In the genomic region with DNA sequence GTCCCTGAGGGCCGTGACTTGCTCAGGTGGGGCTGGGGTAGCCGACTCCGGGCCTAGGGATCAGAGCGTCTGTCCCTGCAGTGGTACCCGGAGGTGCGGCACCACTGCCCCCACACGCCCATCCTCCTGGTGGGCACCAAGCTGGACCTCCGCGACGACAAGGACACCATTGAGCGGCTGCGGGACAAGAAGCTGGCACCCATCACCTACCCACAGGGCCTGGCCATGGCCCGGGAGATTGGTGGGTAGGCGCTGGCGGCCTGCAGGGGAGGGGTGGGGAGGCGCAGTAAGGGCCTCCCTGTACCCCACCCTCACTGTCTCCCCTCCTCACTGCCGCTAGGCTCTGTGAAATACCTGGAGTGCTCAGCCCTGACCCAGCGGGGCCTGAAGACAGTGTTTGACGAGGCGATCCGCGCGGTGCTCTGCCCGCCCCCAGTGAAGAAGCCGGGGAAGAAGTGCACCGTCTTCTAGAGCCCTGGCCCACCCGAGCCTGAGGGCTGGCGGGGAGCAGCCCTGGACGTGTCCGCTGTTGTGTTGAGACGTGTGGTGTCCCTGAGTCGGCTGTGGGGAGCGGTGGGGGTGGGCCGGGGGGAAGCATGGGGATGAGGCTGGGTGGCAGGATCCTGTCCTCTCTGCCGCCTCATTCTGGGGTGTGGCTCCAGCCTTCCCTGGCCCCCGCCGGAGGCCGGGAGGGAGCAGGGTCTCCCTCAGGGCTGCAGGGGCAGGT, we compare ENCODE assay signal across 1 cellular context.
TF ChIP-seq lines count a peak whose summit lies in the region.

No MANE protein-coding gene starts in this region.

TF ChIP-seq in HepG2, 621 proteins besides CTCF, POLR2A, EP300 and RAD21 (continued from another document):
- TF ChIP-seq AGO1 (IDR thresholded peaks at IDR 0.05; ENCODE audit: low read depth, low read length, poor library complexity, severe bottlenecking) (peak; percentile 87), MED13 (CRISPR knock-in tag; IDR thresholded peaks at IDR 0.05) (no peak), AGO2 (optimal IDR thresholded peaks at IDR 0.05; ENCODE audit: low read depth, low read length) (peak; percentile 94), HNRNPL (IDR thresholded peaks at IDR 0.05; ENCODE audit: low read depth, low read length) (peak; percentile 70), CC2D1A (CRISPR knock-in tag; IDR thresholded peaks at IDR 0.05) (no peak), RORA (CRISPR knock-in tag; IDR thresholded peaks at IDR 0.05) (no peak), ZNF34 (CRISPR knock-in tag; IDR thresholded peaks at IDR 0.05; ENCODE audit: borderline replicate concordance) (no peak), ZNF644 (CRISPR knock-in tag; IDR thresholded peaks at IDR 0.05; ENCODE audit: low read depth) (no peak), ZNF446 (CRISPR knock-in tag; IDR thresholded peaks at IDR 0.05) (no peak), HOXD1 (CRISPR knock-in tag; IDR thresholded peaks at IDR 0.05) (no peak), AKAP8 (CRISPR knock-in tag; IDR thresholded peaks at IDR 0.05) (peak; percentile 59; the same call in 1 of the 2 replicates), RFX1 (IDR thresholded peaks at IDR 0.05) (no peak), POLR2G (IDR thresholded peaks at IDR 0.05; ENCODE audit: low read depth, low read length) (peak; percentile 64), ZFP36L2 (CRISPR knock-in tag; IDR thresholded peaks at IDR 0.05) (no peak), NR1H2 (CRISPR knock-in tag; IDR thresholded peaks at IDR 0.05; ENCODE audit: borderline replicate concordance, low read depth) (no peak), ZNF253 (CRISPR knock-in tag; IDR thresholded peaks at IDR 0.05; ENCODE audit: borderline replicate concordance) (no peak), RBFOX2 (IDR thresholded peaks at IDR 0.05; ENCODE audit: low read depth, low read length) (peak; percentile 74), ZNF235 (CRISPR knock-in tag; IDR thresholded peaks at IDR 0.05; ENCODE audit: borderline replicate concordance) (no peak), NR2F1 (CRISPR knock-in tag; IDR thresholded peaks at IDR 0.05) (no peak), ZNF775 (CRISPR knock-in tag; IDR thresholded peaks at IDR 0.05; ENCODE audit: borderline replicate concordance) (no peak), ZNF572 (CRISPR knock-in tag; IDR thresholded peaks at IDR 0.05) (no peak), ZNF17 (CRISPR knock-in tag; IDR thresholded peaks at IDR 0.05) (no peak), PHF8 (CRISPR knock-in tag; IDR thresholded peaks at IDR 0.05) (no peak), ELF1 (CRISPR knock-in tag; IDR thresholded peaks at IDR 0.05) (no peak)
- TF ChIP-seq, protein P1, sequence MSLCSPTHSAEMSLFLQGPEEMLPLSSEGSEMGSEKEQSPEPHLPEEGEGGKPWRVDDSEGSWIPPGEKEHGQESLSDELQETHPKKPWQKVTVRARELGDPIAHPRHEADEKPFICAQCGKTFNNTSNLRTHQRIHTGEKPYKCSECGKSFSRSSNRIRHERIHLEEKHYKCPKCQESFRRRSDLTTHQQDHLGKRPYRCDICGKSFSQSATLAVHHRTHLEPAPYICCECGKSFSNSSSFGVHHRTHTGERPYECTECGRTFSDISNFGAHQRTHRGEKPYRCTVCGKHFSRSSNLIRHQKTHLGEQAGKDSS (CRISPR knock-in tag; IDR thresholded peaks at IDR 0.05; ENCODE audit: borderline replicate concordance, low read depth): no peak
- TF ChIP-seq, protein P2, sequence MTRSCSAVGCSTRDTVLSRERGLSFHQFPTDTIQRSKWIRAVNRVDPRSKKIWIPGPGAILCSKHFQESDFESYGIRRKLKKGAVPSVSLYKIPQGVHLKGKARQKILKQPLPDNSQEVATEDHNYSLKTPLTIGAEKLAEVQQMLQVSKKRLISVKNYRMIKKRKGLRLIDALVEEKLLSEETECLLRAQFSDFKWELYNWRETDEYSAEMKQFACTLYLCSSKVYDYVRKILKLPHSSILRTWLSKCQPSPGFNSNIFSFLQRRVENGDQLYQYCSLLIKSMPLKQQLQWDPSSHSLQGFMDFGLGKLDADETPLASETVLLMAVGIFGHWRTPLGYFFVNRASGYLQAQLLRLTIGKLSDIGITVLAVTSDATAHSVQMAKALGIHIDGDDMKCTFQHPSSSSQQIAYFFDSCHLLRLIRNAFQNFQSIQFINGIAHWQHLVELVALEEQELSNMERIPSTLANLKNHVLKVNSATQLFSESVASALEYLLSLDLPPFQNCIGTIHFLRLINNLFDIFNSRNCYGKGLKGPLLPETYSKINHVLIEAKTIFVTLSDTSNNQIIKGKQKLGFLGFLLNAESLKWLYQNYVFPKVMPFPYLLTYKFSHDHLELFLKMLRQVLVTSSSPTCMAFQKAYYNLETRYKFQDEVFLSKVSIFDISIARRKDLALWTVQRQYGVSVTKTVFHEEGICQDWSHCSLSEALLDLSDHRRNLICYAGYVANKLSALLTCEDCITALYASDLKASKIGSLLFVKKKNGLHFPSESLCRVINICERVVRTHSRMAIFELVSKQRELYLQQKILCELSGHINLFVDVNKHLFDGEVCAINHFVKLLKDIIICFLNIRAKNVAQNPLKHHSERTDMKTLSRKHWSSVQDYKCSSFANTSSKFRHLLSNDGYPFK (CRISPR knock-in tag; IDR thresholded peaks at IDR 0.05; ENCODE audit: borderline replicate concordance): no peak
- TF ChIP-seq, protein P3, sequence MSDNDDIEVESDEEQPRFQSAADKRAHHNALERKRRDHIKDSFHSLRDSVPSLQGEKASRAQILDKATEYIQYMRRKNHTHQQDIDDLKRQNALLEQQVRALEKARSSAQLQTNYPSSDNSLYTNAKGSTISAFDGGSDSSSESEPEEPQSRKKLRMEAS (IDR thresholded peaks at IDR 0.05): no peak
- TF ChIP-seq, protein P4, sequence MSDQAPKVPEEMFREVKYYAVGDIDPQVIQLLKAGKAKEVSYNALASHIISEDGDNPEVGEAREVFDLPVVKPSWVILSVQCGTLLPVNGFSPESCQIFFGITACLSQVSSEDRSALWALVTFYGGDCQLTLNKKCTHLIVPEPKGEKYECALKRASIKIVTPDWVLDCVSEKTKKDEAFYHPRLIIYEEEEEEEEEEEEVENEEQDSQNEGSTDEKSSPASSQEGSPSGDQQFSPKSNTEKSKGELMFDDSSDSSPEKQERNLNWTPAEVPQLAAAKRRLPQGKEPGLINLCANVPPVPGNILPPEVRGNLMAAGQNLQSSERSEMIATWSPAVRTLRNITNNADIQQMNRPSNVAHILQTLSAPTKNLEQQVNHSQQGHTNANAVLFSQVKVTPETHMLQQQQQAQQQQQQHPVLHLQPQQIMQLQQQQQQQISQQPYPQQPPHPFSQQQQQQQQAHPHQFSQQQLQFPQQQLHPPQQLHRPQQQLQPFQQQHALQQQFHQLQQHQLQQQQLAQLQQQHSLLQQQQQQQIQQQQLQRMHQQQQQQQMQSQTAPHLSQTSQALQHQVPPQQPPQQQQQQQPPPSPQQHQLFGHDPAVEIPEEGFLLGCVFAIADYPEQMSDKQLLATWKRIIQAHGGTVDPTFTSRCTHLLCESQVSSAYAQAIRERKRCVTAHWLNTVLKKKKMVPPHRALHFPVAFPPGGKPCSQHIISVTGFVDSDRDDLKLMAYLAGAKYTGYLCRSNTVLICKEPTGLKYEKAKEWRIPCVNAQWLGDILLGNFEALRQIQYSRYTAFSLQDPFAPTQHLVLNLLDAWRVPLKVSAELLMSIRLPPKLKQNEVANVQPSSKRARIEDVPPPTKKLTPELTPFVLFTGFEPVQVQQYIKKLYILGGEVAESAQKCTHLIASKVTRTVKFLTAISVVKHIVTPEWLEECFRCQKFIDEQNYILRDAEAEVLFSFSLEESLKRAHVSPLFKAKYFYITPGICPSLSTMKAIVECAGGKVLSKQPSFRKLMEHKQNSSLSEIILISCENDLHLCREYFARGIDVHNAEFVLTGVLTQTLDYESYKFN (CRISPR knock-in tag; conservative IDR thresholded peaks at IDR 0.05): no peak
- TF ChIP-seq, protein P5, sequence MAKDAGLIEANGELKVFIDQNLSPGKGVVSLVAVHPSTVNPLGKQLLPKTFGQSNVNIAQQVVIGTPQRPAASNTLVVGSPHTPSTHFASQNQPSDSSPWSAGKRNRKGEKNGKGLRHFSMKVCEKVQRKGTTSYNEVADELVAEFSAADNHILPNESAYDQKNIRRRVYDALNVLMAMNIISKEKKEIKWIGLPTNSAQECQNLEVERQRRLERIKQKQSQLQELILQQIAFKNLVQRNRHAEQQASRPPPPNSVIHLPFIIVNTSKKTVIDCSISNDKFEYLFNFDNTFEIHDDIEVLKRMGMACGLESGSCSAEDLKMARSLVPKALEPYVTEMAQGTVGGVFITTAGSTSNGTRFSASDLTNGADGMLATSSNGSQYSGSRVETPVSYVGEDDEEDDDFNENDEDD (CRISPR knock-in tag; IDR thresholded peaks at IDR 0.05; ENCODE audit: borderline replicate concordance): no peak
- TF ChIP-seq, protein P6, sequence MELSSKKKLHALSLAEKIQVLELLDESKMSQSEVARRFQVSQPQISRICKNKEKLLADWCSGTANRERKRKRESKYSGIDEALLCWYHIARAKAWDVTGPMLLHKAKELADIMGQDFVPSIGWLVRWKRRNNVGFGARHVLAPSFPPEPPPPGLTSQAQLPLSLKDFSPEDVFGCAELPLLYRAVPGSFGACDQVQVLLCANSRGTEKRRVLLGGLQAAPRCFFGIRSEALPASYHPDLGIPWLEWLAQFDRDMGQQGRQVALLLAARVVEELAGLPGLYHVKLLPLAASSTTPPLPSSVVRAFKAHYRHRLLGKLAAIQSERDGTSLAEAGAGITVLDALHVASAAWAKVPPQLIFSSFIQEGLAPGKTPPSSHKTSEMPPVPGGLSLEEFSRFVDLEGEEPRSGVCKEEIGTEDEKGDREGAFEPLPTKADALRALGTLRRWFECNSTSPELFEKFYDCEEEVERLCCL (CRISPR knock-in tag; IDR thresholded peaks at IDR 0.05; ENCODE audit: borderline replicate concordance): no peak
- TF ChIP-seq, protein P7, sequence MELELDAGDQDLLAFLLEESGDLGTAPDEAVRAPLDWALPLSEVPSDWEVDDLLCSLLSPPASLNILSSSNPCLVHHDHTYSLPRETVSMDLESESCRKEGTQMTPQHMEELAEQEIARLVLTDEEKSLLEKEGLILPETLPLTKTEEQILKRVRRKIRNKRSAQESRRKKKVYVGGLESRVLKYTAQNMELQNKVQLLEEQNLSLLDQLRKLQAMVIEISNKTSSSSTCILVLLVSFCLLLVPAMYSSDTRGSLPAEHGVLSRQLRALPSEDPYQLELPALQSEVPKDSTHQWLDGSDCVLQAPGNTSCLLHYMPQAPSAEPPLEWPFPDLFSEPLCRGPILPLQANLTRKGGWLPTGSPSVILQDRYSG (CRISPR knock-in tag; IDR thresholded peaks at IDR 0.05): no peak
